ENCODE assay signal across 1 cellular context in the genomic region with DNA sequence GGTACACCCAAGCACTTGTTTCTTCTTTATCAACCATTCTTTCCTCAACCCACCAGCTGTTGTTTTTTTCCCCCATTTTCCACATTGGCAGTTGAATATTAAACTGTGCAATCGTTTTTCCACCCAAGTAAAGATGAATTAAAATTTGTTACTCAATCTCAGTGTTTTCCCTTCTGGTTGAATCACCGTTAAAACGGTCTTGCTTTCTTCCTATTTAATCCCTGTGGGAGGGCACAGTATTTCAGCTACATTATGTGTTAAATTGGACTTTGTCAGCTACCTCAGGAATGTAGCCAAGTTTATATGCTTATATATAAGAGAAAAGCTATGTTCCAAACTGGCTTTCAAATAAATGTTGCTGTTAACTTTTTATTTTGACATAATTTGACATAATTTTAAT.
TF ChIP-seq lines count a peak whose summit lies in the region.

No MANE protein-coding gene starts in this region.

TF ChIP-seq in HepG2, 621 proteins besides CTCF, POLR2A, EP300 and RAD21:
- TF ChIP-seq, protein P1, sequence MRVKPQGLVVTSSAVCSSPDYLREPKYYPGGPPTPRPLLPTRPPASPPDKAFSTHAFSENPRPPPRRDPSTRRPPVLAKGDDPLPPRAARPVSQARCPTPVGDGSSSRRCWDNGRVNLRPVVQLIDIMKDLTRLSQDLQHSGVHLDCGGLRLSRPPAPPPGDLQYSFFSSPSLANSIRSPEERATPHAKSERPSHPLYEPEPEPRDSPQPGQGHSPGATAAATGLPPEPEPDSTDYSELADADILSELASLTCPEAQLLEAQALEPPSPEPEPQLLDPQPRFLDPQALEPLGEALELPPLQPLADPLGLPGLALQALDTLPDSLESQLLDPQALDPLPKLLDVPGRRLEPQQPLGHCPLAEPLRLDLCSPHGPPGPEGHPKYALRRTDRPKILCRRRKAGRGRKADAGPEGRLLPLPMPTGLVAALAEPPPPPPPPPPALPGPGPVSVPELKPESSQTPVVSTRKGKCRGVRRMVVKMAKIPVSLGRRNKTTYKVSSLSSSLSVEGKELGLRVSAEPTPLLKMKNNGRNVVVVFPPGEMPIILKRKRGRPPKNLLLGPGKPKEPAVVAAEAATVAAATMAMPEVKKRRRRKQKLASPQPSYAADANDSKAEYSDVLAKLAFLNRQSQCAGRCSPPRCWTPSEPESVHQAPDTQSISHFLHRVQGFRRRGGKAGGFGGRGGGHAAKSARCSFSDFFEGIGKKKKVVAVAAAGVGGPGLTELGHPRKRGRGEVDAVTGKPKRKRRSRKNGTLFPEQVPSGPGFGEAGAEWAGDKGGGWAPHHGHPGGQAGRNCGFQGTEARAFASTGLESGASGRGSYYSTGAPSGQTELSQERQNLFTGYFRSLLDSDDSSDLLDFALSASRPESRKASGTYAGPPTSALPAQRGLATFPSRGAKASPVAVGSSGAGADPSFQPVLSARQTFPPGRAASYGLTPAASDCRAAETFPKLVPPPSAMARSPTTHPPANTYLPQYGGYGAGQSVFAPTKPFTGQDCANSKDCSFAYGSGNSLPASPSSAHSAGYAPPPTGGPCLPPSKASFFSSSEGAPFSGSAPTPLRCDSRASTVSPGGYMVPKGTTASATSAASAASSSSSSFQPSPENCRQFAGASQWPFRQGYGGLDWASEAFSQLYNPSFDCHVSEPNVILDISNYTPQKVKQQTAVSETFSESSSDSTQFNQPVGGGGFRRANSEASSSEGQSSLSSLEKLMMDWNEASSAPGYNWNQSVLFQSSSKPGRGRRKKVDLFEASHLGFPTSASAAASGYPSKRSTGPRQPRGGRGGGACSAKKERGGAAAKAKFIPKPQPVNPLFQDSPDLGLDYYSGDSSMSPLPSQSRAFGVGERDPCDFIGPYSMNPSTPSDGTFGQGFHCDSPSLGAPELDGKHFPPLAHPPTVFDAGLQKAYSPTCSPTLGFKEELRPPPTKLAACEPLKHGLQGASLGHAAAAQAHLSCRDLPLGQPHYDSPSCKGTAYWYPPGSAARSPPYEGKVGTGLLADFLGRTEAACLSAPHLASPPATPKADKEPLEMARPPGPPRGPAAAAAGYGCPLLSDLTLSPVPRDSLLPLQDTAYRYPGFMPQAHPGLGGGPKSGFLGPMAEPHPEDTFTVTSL (CRISPR knock-in tag; IDR thresholded peaks at IDR 0.05; ENCODE audit: borderline replicate concordance): no peak
- TF ChIP-seq SMAD9 (CRISPR knock-in tag; IDR thresholded peaks at IDR 0.05) (no peak), ZNF619 (CRISPR knock-in tag; IDR thresholded peaks at IDR 0.05) (no peak), MAF1 (CRISPR knock-in tag; IDR thresholded peaks at IDR 0.05; ENCODE audit: borderline replicate concordance) (no peak), GPN1 (CRISPR knock-in tag; IDR thresholded peaks at IDR 0.05; ENCODE audit: borderline replicate concordance) (no peak), MZF1 (CRISPR knock-in tag; IDR thresholded peaks at IDR 0.05; ENCODE audit: borderline replicate concordance) (no peak), FOXA1 (IDR thresholded peaks at IDR 0.05) (no peak), FOXA1 (CRISPR knock-in tag; IDR thresholded peaks at IDR 0.05) (no peak), ARNT2 (CRISPR knock-in tag; IDR thresholded peaks at IDR 0.05; ENCODE audit: low read depth) (no peak)
- TF ChIP-seq, protein P2, sequence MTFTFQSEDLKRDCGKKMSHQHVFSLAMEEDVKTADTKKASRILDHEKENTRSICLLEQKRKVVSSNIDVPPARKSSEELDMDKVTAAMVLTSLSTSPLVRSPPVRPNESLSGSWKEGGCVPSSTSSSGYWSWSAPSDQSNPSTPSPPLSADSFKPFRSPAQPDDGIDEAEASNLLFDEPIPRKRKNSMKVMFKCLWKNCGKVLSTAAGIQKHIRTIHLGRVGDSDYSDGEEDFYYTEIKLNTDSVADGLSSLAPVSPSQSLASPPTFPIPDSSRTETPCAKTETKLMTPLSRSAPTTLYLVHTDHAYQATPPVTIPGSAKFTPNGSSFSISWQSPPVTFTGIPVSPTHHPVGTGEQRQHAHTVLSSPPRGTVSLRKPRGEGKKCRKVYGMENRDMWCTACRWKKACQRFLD (CRISPR knock-in tag; IDR thresholded peaks at IDR 0.05; ENCODE audit: borderline replicate concordance): no peak
- TF ChIP-seq, protein P3, sequence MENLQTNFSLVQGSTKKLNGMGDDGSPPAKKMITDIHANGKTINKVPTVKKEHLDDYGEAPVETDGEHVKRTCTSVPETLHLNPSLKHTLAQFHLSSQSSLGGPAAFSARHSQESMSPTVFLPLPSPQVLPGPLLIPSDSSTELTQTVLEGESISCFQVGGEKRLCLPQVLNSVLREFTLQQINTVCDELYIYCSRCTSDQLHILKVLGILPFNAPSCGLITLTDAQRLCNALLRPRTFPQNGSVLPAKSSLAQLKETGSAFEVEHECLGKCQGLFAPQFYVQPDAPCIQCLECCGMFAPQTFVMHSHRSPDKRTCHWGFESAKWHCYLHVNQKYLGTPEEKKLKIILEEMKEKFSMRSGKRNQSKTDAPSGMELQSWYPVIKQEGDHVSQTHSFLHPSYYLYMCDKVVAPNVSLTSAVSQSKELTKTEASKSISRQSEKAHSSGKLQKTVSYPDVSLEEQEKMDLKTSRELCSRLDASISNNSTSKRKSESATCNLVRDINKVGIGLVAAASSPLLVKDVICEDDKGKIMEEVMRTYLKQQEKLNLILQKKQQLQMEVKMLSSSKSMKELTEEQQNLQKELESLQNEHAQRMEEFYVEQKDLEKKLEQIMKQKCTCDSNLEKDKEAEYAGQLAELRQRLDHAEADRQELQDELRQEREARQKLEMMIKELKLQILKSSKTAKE (CRISPR knock-in tag; IDR thresholded peaks at IDR 0.05; ENCODE audit: borderline replicate concordance): no peak
- TF ChIP-seq, protein P4, sequence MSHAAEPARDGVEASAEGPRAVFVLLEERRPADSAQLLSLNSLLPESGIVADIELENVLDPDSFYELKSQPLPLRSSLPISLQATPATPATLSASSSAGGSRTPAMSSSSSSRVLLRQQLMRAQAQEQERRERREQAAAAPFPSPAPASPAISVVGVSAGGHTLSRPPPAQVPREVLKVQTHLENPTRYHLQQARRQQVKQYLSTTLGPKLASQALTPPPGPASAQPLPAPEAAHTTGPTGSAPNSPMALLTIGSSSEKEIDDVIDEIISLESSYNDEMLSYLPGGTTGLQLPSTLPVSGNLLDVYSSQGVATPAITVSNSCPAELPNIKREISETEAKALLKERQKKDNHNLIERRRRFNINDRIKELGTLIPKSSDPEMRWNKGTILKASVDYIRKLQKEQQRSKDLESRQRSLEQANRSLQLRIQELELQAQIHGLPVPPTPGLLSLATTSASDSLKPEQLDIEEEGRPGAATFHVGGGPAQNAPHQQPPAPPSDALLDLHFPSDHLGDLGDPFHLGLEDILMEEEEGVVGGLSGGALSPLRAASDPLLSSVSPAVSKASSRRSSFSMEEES (CRISPR knock-in tag; IDR thresholded peaks at IDR 0.05): no peak
